8 cellular contexts compared by ENCODE assay signal in genomic region chr2:69565431-69565839, GRCh38.
DNase-seq lines count a peak whose midpoint lies in the region; ATAC-seq and TF ChIP-seq lines count a peak whose summit lies in the region.

No MANE protein-coding gene starts in this region.

- no peaks in the 10 kb centered on the region for H3K9me3 ChIP-seq in SU-DHL-6 (ENCODE audit: insufficient read depth, low read length)
- H3K9me3 ChIP-seq in iPS DF 6.9 (ENCODE audit: control insufficient read depth, insufficient read depth, low read length) = no peaks in the 10 kb centered on the region

- H3K79me2 ChIP-seq in SU-DHL-6 (ENCODE audit: insufficient read depth, low read length) = no peaks in the 10 kb centered on the region

- TF ChIP-seq CTCF in HL-60 (IDR thresholded peaks at IDR 0.05; ENCODE audit: insufficient read depth, low read length) (peak; percentile 68), SU-DHL-6 (IDR thresholded peaks at IDR 0.05; ENCODE audit: insufficient read depth, low read length, poor library complexity, severe bottlenecking) (peak; percentile 88)

- H3K27ac Mint-ChIP-seq in activated naive CD8-positive, alpha-beta T cell treated with anti-CD3 and anti-CD28 coated beads, Interleukin-2, amount 10 ng/mL, durations not matched to agents 7 days and 5 days = peak overlapping the region; percentile 40

- H3K4me3 ChIP-seq in HL-60 (replicated peaks; ENCODE audit: insufficient read depth, low read length) (no peak overlapping the region), SU-DHL-6 (ENCODE audit: insufficient read depth, low read length, poor library complexity, severe bottlenecking) (no peak overlapping the region), iPS DF 6.9 (ENCODE audit: low read length) (no peak overlapping the region)

- H3K4me2 ChIP-seq in SU-DHL-6 (ENCODE audit: low read depth, low read length, poor library complexity, severe bottlenecking) = no peak overlapping the region

- no peak overlapping the region for H3K4me3 Mint-ChIP-seq in activated naive CD8-positive, alpha-beta T cell treated with anti-CD3 and anti-CD28 coated beads, Interleukin-2, amount 10 ng/mL, durations not matched to agents 7 days and 5 days

- H4K20me1 ChIP-seq in SU-DHL-6 (ENCODE audit: low read depth, low read length) = no peaks in the 10 kb centered on the region

- H3K27ac ChIP-seq in HL-60 (replicated peaks) (no peak overlapping the region), SU-DHL-6 (ENCODE audit: low read depth, low read length) (no peak overlapping the region), iPS DF 6.9 (ENCODE audit: low read length) (no peak overlapping the region)

- peak; percentile 55 for DNase-seq in NK-92 treated with Interleukin-12 subunit alpha and Interleukin-12 subunit beta, amount 100 ng/mL, for 24 hours (lab: John Stamatoyannopoulos, UW)
- DNase-seq in NK-92 (lab: John Stamatoyannopoulos, UW; ENCODE audit: unreplicated experiment) (no peak), HL-60 (ENCODE audit: low read depth in 1 of 2, low spot score in 1 of 2) (peak; percentile 17 to 74), iPS DF 6.9 (ENCODE audit: low read depth, low spot score) (peak; percentile 55)
- peak; percentile 73 for DNase-seq in activated naive CD8-positive, alpha-beta T cell treated with anti-CD3 and anti-CD28 coated beads, Interleukin-2, amount 10 ng/mL, durations not matched to agents 7 days and 5 days
- DNase-seq in stimulated activated CD4-positive, alpha-beta T cell treated with anti-CD3 and anti-CD28 coated beads, Interleukin-2, amount 100 ng/mL, for 24 hours = peak; percentile 76 to 82

- H3K36me3 Mint-ChIP-seq in activated naive CD8-positive, alpha-beta T cell treated with anti-CD3 and anti-CD28 coated beads, Interleukin-2, amount 10 ng/mL, durations not matched to agents 7 days and 5 days = peaks cover 15% of the 10 kb centered on the region

- H3F3A ChIP-seq in SU-DHL-6 (ENCODE audit: insufficient read depth) = no peaks in the 10 kb centered on the region

- H3K4me1 ChIP-seq in iPS DF 6.9 (ENCODE audit: control insufficient read depth, insufficient read depth, low read length) = no peaks in the 10 kb centered on the region

- H3K9ac ChIP-seq in SU-DHL-6 (ENCODE audit: low read length) = no peak overlapping the region

- no peaks in the 10 kb centered on the region for H3K27me3 Mint-ChIP-seq in activated naive CD8-positive, alpha-beta T cell treated with anti-CD3 and anti-CD28 coated beads, Interleukin-2, amount 10 ng/mL, durations not matched to agents 7 days and 5 days

- H3K9me3 Mint-ChIP-seq in activated naive CD8-positive, alpha-beta T cell treated with anti-CD3 and anti-CD28 coated beads, Interleukin-2, amount 10 ng/mL, durations not matched to agents 7 days and 5 days = no peaks in the 10 kb centered on the region

- H2AFZ ChIP-seq in SU-DHL-6 (ENCODE audit: low read depth, low read length, severe bottlenecking) = no peak overlapping the region

- no peaks in the 10 kb centered on the region for H3K9me2 ChIP-seq in SU-DHL-6 (replicated peaks; ENCODE audit: insufficient read depth, low read length)

- WGBS in iPS DF 6.9 (ENCODE audit: insufficient coverage, insufficient read length) = no CpG with 5 or more reads among the region's 3 CpGs

- H3K4me1 Mint-ChIP-seq in activated naive CD8-positive, alpha-beta T cell treated with anti-CD3 and anti-CD28 coated beads, Interleukin-2, amount 10 ng/mL, durations not matched to agents 7 days and 5 days = peaks cover 54% of the 10 kb centered on the region

- POLR2A ChIA-PET in activated naive CD8-positive, alpha-beta T cell treated with anti-CD3 and anti-CD28 coated beads, Interleukin-2, amount 10 ng/mL, durations not matched to agents 7 days and 5 days (lab: Charles Lee) = interaction anchor here (0.7 to 2.6 kb wide), 4 partner anchors 9 to 155 kb away, joined by 3 to 13 read pairs (median 3); partner anchors contain the start of genes AAK1 and NFU1

- H3K27me3 ChIP-seq in HL-60 (ENCODE audit: insufficient read depth, poor library complexity, severe bottlenecking) = no peaks in the 10 kb centered on the region
- no peaks in the 10 kb centered on the region for H3K27me3 ChIP-seq in SU-DHL-6 (ENCODE audit: low read length)
- H3K27me3 ChIP-seq in iPS DF 6.9 (ENCODE audit: control insufficient read depth, insufficient read depth, low read length) = no peaks in the 10 kb centered on the region

- H3K36me3 ChIP-seq in SU-DHL-6 (ENCODE audit: low read length) (no peaks in the 10 kb centered on the region), iPS DF 6.9 (ENCODE audit: control insufficient read depth, insufficient read depth, low read length) (no peaks in the 10 kb centered on the region)

- ATAC-seq in activated naive CD8-positive, alpha-beta T cell treated with anti-CD3 and anti-CD28 coated beads, Interleukin-2, amount 10 ng/mL, durations not matched to agents 7 days and 5 days (ENCODE audit: low read depth) = peak; percentile 86
- ATAC-seq in HG02763 (IDR thresholded peaks at IDR 0.05; ENCODE audit: unreplicated experiment) = no peak
